19 cellular contexts compared by ENCODE assay signal in the genomic region with DNA sequence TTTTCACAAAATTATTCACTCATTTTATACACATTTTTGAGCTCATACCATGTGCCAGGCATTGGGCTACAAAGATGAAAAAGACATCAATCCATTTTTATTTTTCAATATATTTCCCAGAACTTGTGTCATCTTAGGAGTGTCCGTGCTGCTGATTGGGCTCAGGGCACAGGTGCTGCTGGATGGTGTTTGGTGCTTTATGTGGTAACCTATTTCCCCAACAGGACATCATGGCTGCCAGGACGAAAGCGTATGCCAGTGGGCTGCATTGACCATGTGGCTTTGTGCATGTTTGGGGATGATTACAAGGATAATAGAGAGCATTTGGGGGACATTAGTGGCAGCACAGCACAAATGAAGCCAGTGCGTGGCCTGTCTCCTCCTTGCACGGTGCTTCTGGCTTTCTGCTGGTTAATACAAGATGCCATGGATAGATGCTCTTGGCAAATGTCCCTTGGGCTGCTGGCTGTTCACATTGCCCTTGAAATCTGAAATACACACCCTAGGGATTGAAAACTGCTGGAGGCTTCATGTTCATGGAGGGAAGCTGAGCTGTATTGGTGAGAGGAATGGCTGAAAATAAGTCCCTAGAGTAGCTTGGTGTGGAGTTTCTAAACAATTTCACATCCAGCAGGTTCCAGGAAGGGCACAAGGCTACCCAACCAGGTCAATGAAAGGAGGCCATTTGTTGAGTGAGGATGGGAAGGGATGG. TPM values are rescaled to one million over a fixed set of nuclear protein-coding genes. Genes with fewer than 3 reads are reported as not detected.
DNase-seq lines count a peak whose midpoint lies in the region; ATAC-seq lines count a peak whose summit lies in the region.
"Had no signal": no experiment of that assay in that cellular context is flagged by ENCODE, and none has a peak within 500 bp of the region (broad histone marks: within the 10 kb centered on the region; RNA-seq: fewer than 3 reads in every experiment).

No MANE protein-coding gene starts in this region.

- H3K36me3 ChIP-seq in effector memory CD4-positive, alpha-beta T cell (ENCODE audit: control insufficient read depth, insufficient read depth, low read length) = no peaks in the 10 kb centered on the region
- H3K36me3 ChIP-seq: left ventricle myocardium inferior, pancreas had no signal

- peaks cover 7% of the 10 kb centered on the region for H3K27me3 Mint-ChIP-seq in activated naive CD4-positive, alpha-beta T cell treated with anti-CD3 and anti-CD28 coated beads for 36 hours (ENCODE audit: low read depth)
- no peaks in the 10 kb centered on the region for H3K27me3 Mint-ChIP-seq in T-cell
- H3K27me3 Mint-ChIP-seq in stimulated activated memory B cell treated with anti-CD40 and anti-IgM and Interleukin-4, amounts not matched to agents 10 μg/mL and 1 μg/mL and 100 μg/mL, for 72 hours = no peaks in the 10 kb centered on the region

- no peaks in the 10 kb centered on the region for H3K9me3 ChIP-seq in effector memory CD4-positive, alpha-beta T cell (ENCODE audit: control insufficient read depth, low read length)
- H3K9me3 ChIP-seq: left ventricle myocardium inferior, pancreas, SK-N-SH, testis had no signal

- H3K27me3 ChIP-seq in effector memory CD4-positive, alpha-beta T cell (replicated peaks; ENCODE audit: control insufficient read depth, insufficient read depth, low read length, poor library complexity, severe bottlenecking) = no peaks in the 10 kb centered on the region
- H3K27me3 ChIP-seq: pancreas, testis had no signal

- H3K4me1 ChIP-seq in effector memory CD4-positive, alpha-beta T cell (ENCODE audit: control insufficient read depth, insufficient read depth, low read length, poor library complexity, severe bottlenecking) = peaks cover 91% of the 10 kb centered on the region
- H3K4me1 ChIP-seq: testis had no signal

- peaks cover 6% of the 10 kb centered on the region for H3K36me3 Mint-ChIP-seq in activated naive CD4-positive, alpha-beta T cell treated with anti-CD3 and anti-CD28 coated beads for 36 hours (ENCODE audit: low read depth)
- H3K36me3 Mint-ChIP-seq in T-cell = no peaks in the 10 kb centered on the region
- H3K36me3 Mint-ChIP-seq in stimulated activated memory B cell treated with anti-CD40 and anti-IgM and Interleukin-4, amounts not matched to agents 10 μg/mL and 1 μg/mL and 100 μg/mL, for 72 hours = peaks cover 6% of the 10 kb centered on the region

- ATAC-seq in T-cell (replicated peaks in 1 of 4) (no peak), GM21447 (IDR thresholded peaks at IDR 0.05; ENCODE audit: unreplicated experiment) (no peak)
- ATAC-seq in stimulated activated memory B cell treated with anti-CD40 and anti-IgM and Interleukin-4, amounts not matched to agents 10 μg/mL and 1 μg/mL and 100 μg/mL, for 72 hours = no peak
- ATAC-seq: K562, pancreas had no signal

- peak overlapping the region; percentile 6 for H3K4me3 Mint-ChIP-seq in activated naive CD4-positive, alpha-beta T cell treated with anti-CD3 and anti-CD28 coated beads for 36 hours
- H3K4me3 Mint-ChIP-seq in T-cell = peak overlapping the region; percentile 26 to 71 (median 31)
- H3K4me3 Mint-ChIP-seq in stimulated activated memory B cell treated with anti-CD40 and anti-IgM and Interleukin-4, amounts not matched to agents 10 μg/mL and 1 μg/mL and 100 μg/mL, for 72 hours = peak overlapping the region; percentile 13

- H3K27ac Mint-ChIP-seq in activated naive CD4-positive, alpha-beta T cell treated with anti-CD3 and anti-CD28 coated beads for 36 hours = peak overlapping the region; percentile 2
- peak overlapping the region; percentile 17 to 80 for H3K27ac Mint-ChIP-seq in T-cell
- H3K27ac Mint-ChIP-seq in stimulated activated memory B cell treated with anti-CD40 and anti-IgM and Interleukin-4, amounts not matched to agents 10 μg/mL and 1 μg/mL and 100 μg/mL, for 72 hours = peak overlapping the region; percentile 52

- H3K27ac ChIP-seq in effector memory CD4-positive, alpha-beta T cell (ENCODE audit: insufficient read depth, low read length, poor library complexity, severe bottlenecking) = no peak overlapping the region
- H3K27ac ChIP-seq: GM23248, HL-60, left ventricle myocardium inferior, pancreas, testis had no signal

- H3K9me3 Mint-ChIP-seq in activated naive CD4-positive, alpha-beta T cell treated with anti-CD3 and anti-CD28 coated beads for 36 hours = peaks cover 9% of the 10 kb centered on the region
- H3K9me3 Mint-ChIP-seq in T-cell = peaks cover 6 to 12% (median 7%) of the 10 kb centered on the region in 3 donors
- peaks cover 5% of the 10 kb centered on the region for H3K9me3 Mint-ChIP-seq in stimulated activated memory B cell treated with anti-CD40 and anti-IgM and Interleukin-4, amounts not matched to agents 10 μg/mL and 1 μg/mL and 100 μg/mL, for 72 hours

- POLR2A ChIA-PET in T-cell (lab: Charles Lee) = interaction anchor here (0.6 to 9.6 kb wide), 13 partner anchors 15 to 394 kb away, joined by 3 to 97 read pairs (median 4); partner anchors contain the start of gene TENT5C (in 2 of the 2)

- CTCF ChIA-PET in activated naive CD4-positive, alpha-beta T cell treated with anti-CD3 and anti-CD28 coated beads for 36 hours (lab: Charles Lee) = interaction anchor here (0.6 to 5.1 kb wide), 3 partner anchors 50 to 123 kb away, joined by 5 to 24 read pairs (median 6); no protein-coding TSS in a partner anchor
- CTCF ChIA-PET in T-cell (lab: Charles Lee) = interaction anchor here in 1 of 2 donors (0.6 to 4.8 kb wide), 7 partner anchors 13 to 671 kb away, joined by 3 to 39 read pairs (median 4); partner anchors contain the start of gene TENT5C

- intact Hi-C loops in activated naive CD4-positive, alpha-beta T cell treated with anti-CD3 and anti-CD28 coated beads for 36 hours (cut with micrococcal nuclease) = loop anchor here (2.0 to 5.0 kb wide), 2 partner anchors 651 to 1281 kb away; no protein-coding TSS in a partner anchor

- peaks cover 93% of the 10 kb centered on the region for H3K4me1 Mint-ChIP-seq in activated naive CD4-positive, alpha-beta T cell treated with anti-CD3 and anti-CD28 coated beads for 36 hours (ENCODE audit: low read depth)
- H3K4me1 Mint-ChIP-seq in T-cell = peaks cover 91 to 97% (median 95%) of the 10 kb centered on the region in 3 donors
- peaks cover 92% of the 10 kb centered on the region for H3K4me1 Mint-ChIP-seq in stimulated activated memory B cell treated with anti-CD40 and anti-IgM and Interleukin-4, amounts not matched to agents 10 μg/mL and 1 μg/mL and 100 μg/mL, for 72 hours

- no peak for DNase-seq in activated naive CD4-positive, alpha-beta T cell treated with anti-CD3 and anti-CD28 coated beads for 36 hours
- DNase-seq in activated naive CD4-positive, alpha-beta T cell (lab: John Stamatoyannopoulos, UW) = no peak
- DNase-seq in T-cell (no peak), UCSD-AML1 (lab: John Stamatoyannopoulos, UW; ENCODE audit: unreplicated experiment) (no peak)
- no peak for DNase-seq in effector memory CD4-positive, alpha-beta T cell
- DNase-seq in activated effector memory CD4-positive, alpha-beta T cell treated with anti-CD3 and anti-CD28 coated beads, Interleukin-2, amount 50 U/mL, for 16 hours = no peak
- DNase-seq: Calu3; GM23248; left ventricle myocardium inferior; NCI-H1092; NCI-H748 treated with DMSO at 0.1 percent for 48 hours; pancreas; SK-N-SH; stimulated activated CD4-positive, alpha-beta T cell treated with anti-CD3 and anti-CD28 coated beads, Interleukin-2, amount 100 ng/mL, for 48 hours; testis had no signal

- H3K4me3 ChIP-seq in effector memory CD4-positive, alpha-beta T cell (ENCODE audit: insufficient read depth, low read depth, low read length, poor library complexity, severe bottlenecking) = peak overlapping the region; percentile 14
- H3K4me3 ChIP-seq: GM23248, K562, left ventricle myocardium inferior, pancreas, testis had no signal

RNA-seq across cellular contexts. Expression of gene TENT5C, which starts 52.3 kb away (rescaled TPM):
- total RNA-seq in activated naive CD4-positive, alpha-beta T cell treated with anti-CD3 and anti-CD28 coated beads for 36 hours = 10 to 100 TPM; 10.7 to 11.2 TPM
- total RNA-seq in T-cell = 100 to 1,000 TPM in 1 of 5 donors, 10 to 100 TPM in 2, 1 to 10 TPM in 2; 7.6 to 133 (median 11.2) TPM
- total RNA-seq: GM23248 had no signal

Comparison
In these comparisons a context has a peak if more than half of its experiments do, and no peak if none do; other contexts are left out.
1. H3K27ac Mint-ChIP-seq: peak in every context shown above with its lines; median percentile 52 in stimulated activated memory B cell treated with anti-CD40 and anti-IgM and Interleukin-4, amounts not matched to agents 10 μg/mL and 1 μg/mL and 100 μg/mL, for 72 hours; 48 in T-cell; 2 in activated naive CD4-positive, alpha-beta T cell treated with anti-CD3 and anti-CD28 coated beads for 36 hours.